Comparison of ENCODE assay signal across 10 cellular contexts in the genomic region with DNA sequence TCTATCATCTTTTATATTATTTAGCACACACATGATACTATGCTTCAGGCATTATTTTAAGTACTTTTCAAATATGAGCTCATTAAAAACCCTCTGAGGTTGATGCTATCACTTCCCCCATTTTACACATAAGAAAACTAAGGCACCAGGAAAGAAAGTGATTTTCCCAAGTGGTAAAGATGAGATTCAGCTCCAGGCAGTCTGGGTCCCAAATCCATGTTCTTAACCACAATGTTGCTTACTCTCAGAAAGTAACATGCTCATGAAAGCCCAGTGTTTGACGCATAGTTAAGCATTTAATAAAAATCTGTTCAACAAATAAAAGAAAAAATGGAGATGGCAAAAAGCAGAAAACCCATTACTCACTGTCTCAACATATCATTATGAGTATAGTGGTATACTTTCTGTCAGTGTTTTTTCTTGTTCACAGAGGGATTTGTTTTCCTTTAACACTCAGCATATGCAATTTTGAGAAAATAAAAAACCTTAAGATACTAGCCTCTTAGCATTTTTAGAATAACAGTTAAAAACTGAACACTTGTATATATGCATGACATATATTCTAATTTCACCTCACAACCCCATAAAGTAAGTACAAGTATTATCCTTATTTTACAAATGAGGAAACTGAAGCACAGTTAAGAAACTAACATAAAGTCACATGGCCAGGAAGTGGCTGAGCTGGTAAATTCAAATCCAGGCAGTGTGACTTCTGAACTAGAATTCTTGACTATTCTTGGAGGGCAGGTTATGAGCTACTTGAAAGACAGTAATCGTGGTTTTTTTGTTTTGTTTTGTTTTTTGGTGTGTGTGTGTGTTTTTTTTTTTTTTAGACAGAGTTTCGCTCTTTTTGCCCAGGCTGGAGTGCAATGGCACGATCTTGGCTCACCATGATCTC. TPM values are rescaled to one million over a fixed set of nuclear protein-coding genes. Genes with fewer than 3 reads are reported as not detected.
DNase-seq lines count a peak whose midpoint lies in the region; ATAC-seq and TF ChIP-seq lines count a peak whose summit lies in the region.
"Had no signal": no experiment of that assay in that cellular context is flagged by ENCODE, and none has a peak within 500 bp of the region (broad histone marks: within the 10 kb centered on the region; RNA-seq: fewer than 3 reads in every experiment).

No MANE protein-coding gene starts in this region.

- H3K9ac ChIP-seq in neural progenitor cell = no peak overlapping the region

- H3K9me3 Mint-ChIP-seq in natural killer cell treated with Interleukin-12 subunit alpha and Interleukin-12 subunit beta and Interleukin-15 and Interleukin-18, amount 100 ng/mL, for 72 hours = no peaks in the 10 kb centered on the region
- H3K9me3 Mint-ChIP-seq in neural progenitor cell = peaks cover 9% of the 10 kb centered on the region

- peaks cover 93% of the 10 kb centered on the region for H3K79me2 ChIP-seq in neural progenitor cell (ENCODE audit: low read depth)

- peaks cover 7% of the 10 kb centered on the region for H3K9me3 ChIP-seq in neural progenitor cell (ENCODE audit: low read depth)

- peaks cover 5% of the 10 kb centered on the region for H3K36me3 Mint-ChIP-seq in natural killer cell treated with Interleukin-12 subunit alpha and Interleukin-12 subunit beta and Interleukin-15 and Interleukin-18, amount 100 ng/mL, for 72 hours
- no peaks in the 10 kb centered on the region for H3K36me3 Mint-ChIP-seq in neural progenitor cell

- H3K4me3 ChIP-seq in neural progenitor cell = no peak overlapping the region

- peaks cover 9% of the 10 kb centered on the region for H3K4me1 ChIP-seq in neural progenitor cell

- no peaks in the 10 kb centered on the region for H3F3A ChIP-seq in neural progenitor cell (ENCODE audit: low read depth)

- H3K27me3 Mint-ChIP-seq in natural killer cell treated with Interleukin-12 subunit alpha and Interleukin-12 subunit beta and Interleukin-15 and Interleukin-18, amount 100 ng/mL, for 72 hours = no peaks in the 10 kb centered on the region
- no peaks in the 10 kb centered on the region for H3K27me3 Mint-ChIP-seq in neural progenitor cell (ENCODE audit: insufficient read depth, low read depth)

- DNase-seq in SKM-1 treated with dmso at 0.1 percent for 144 hours (lab: John Stamatoyannopoulos, UW; ENCODE audit: unreplicated experiment) = peak; percentile 40
- no peak for DNase-seq in natural killer cell treated with Interleukin-12 subunit alpha and Interleukin-12 subunit beta and Interleukin-15 and Interleukin-18, amount 100 ng/mL, for 72 hours (ENCODE audit: low spot score)
- no peak for DNase-seq in hippocampal formation (lab: John Stamatoyannopoulos, UW)
- no peak for DNase-seq in neural progenitor cell (ENCODE audit: low spot score)
- DNase-seq in SHP77 (lab: John Stamatoyannopoulos, UW) = no peak
- DNase-seq in stimulated activated CD4-positive, alpha-beta T cell treated with anti-CD3 and anti-CD28 coated beads, Interleukin-2, amount 100 ng/mL, for 48 hours = no peak
- DNase-seq: effector memory CD4-positive, alpha-beta T cell; H7 had no signal

- H3K4me1 Mint-ChIP-seq in natural killer cell treated with Interleukin-12 subunit alpha and Interleukin-12 subunit beta and Interleukin-15 and Interleukin-18, amount 100 ng/mL, for 72 hours (ENCODE audit: low read depth in 2 of 2) = peaks cover 34 to 35% of the 10 kb centered on the region in 2 donors
- no peaks in the 10 kb centered on the region for H3K4me1 Mint-ChIP-seq in neural progenitor cell

- no peak overlapping the region for H3K27ac ChIP-seq in neural progenitor cell

- H4K20me1 ChIP-seq in neural progenitor cell (ENCODE audit: low read depth) = peaks cover 12% of the 10 kb centered on the region

- no peak overlapping the region for H2AFZ ChIP-seq in neural progenitor cell (replicated peaks)

- no peak overlapping the region for H3K4me2 ChIP-seq in neural progenitor cell

- H3K27me3 ChIP-seq in neural progenitor cell = no peaks in the 10 kb centered on the region

- TF ChIP-seq CTCF in neural progenitor cell (IDR thresholded peaks at IDR 0.05) = no peak

- peak overlapping the region; percentile 38 to 75 for H3K27ac Mint-ChIP-seq in natural killer cell treated with Interleukin-12 subunit alpha and Interleukin-12 subunit beta and Interleukin-15 and Interleukin-18, amount 100 ng/mL, for 72 hours
- no peak overlapping the region for H3K27ac Mint-ChIP-seq in neural progenitor cell

- peak overlapping the region; percentile 65 for H3K4me3 Mint-ChIP-seq in natural killer cell treated with Interleukin-12 subunit alpha and Interleukin-12 subunit beta and Interleukin-15 and Interleukin-18, amount 100 ng/mL, for 72 hours
- no peak overlapping the region for H3K4me3 Mint-ChIP-seq in neural progenitor cell

- H3K36me3 ChIP-seq in neural progenitor cell = no peaks in the 10 kb centered on the region

- ATAC-seq in GM18861 (IDR thresholded peaks at IDR 0.05; ENCODE audit: unreplicated experiment) = peak; percentile 43
- ATAC-seq in HG02571 (IDR thresholded peaks at IDR 0.05; ENCODE audit: unreplicated experiment) = peak; percentile 58
- ATAC-seq in natural killer cell treated with Interleukin-12 subunit alpha and Interleukin-12 subunit beta and Interleukin-15 and Interleukin-18, amount 100 ng/mL, for 72 hours = peak; percentile 74 to 93

RNA-seq across cellular contexts. Expression of a gene that starts 10.4 kb away (rescaled TPM):
- total RNA-seq in natural killer cell treated with Interleukin-12 subunit alpha and Interleukin-12 subunit beta and Interleukin-15 and Interleukin-18, amount 100 ng/mL, for 72 hours = 10 to 100 TPM; 38.0 to 41.4 TPM
- total RNA-seq in neural progenitor cell (ENCODE audit: low replicate concordance) = 27.5 and 30.9 TPM in 2 replicates

RNA-seq across cellular contexts. Expression of a gene that starts 11.2 kb away (rescaled TPM):
- total RNA-seq in natural killer cell treated with Interleukin-12 subunit alpha and Interleukin-12 subunit beta and Interleukin-15 and Interleukin-18, amount 100 ng/mL, for 72 hours = 10 to 100 TPM; 35.0 to 46.5 TPM
- total RNA-seq in neural progenitor cell (ENCODE audit: low replicate concordance) = 64.5 and 75.6 TPM in 2 replicates
